1 cellular context compared by ENCODE assay signal in genomic region chr11:69133251-69133650, GRCh38.
TF ChIP-seq lines count a peak whose summit lies in the region.

No MANE protein-coding gene starts in this region.

TF ChIP-seq in HepG2, 621 proteins besides CTCF, POLR2A, EP300 and RAD21:
- TF ChIP-seq ZNF362 (CRISPR knock-in tag; IDR thresholded peaks at IDR 0.05; ENCODE audit: borderline replicate concordance) (no peak), ZNF691 (CRISPR knock-in tag; IDR thresholded peaks at IDR 0.05; ENCODE audit: borderline replicate concordance, low read depth) (no peak), HCFC1 (IDR thresholded peaks at IDR 0.05; ENCODE audit: low read depth, low read length) (no peak), ZFY (CRISPR knock-in tag; IDR thresholded peaks at IDR 0.05) (no peak), MBD4 (IDR thresholded peaks at IDR 0.05; ENCODE audit: borderline replicate concordance, low read length) (no peak), SMYD3 (CRISPR knock-in tag; IDR thresholded peaks at IDR 0.05) (no peak), ZNF7 (CRISPR knock-in tag; IDR thresholded peaks at IDR 0.05) (peak; percentile 97), CREB1 (IDR thresholded peaks at IDR 0.05) (no peak), CREB1 (CRISPR knock-in tag; IDR thresholded peaks at IDR 0.05) (no peak)
